20 cellular contexts compared by ENCODE assay signal in the genomic region with DNA sequence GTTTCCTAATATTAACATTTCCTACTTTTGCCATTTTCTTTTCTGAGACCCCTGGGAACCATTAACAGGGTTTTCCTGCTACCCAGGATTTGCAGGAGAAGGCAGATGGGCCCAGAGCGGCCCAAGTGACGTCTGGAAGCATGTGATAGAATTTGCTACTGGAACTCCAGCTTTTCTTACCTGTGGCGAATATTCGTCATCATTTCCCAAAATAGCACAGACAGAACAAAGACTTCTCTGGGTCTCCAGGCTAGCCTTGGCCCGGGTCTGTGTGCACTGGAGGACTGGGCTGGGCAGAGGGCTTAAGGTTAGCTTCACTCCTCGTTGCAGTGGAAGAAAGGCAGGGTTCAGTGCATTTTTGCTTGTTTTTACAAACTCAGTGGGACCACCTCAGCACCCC.
DNase-seq lines count a peak whose midpoint lies in the region; TF ChIP-seq lines count a peak whose summit lies in the region.
"Had no signal": no experiment of that assay in that cellular context is flagged by ENCODE, and none has a peak within 500 bp of the region (broad histone marks: within the 10 kb centered on the region; RNA-seq: fewer than 3 reads in every experiment).

No MANE protein-coding gene starts in this region.

- no peak for DNase-seq in mammary epithelial cell
- no peak for DNase-seq in breast epithelium (ENCODE audit: low spot score in 2 of 2)
- DNase-seq in activated naive CD8-positive, alpha-beta T cell treated with anti-CD3 and anti-CD28 coated beads for 36 hours = no peak
- DNase-seq in uterus = peak in 1 of 2 donors; percentile 43
- no peak for DNase-seq in HT-29 (ENCODE audit: low spot score)
- no peak for DNase-seq in effector CD8-positive, alpha-beta T cell (lab: John Stamatoyannopoulos, UW)
- DNase-seq in AG08395 (ENCODE audit: low spot score) = no peak
- DNase-seq: 8988T, C1 segment of cervical spinal cord, DMS 273 treated with DMSO at 0.1 percent for 48 hours, GDM1, GOT3, NCI-H1092, NCI-H146, NCI-H2081, NCI-H510A, PC-9 had no signal

- BruUV-seq in mammary epithelial cell (replicated peaks; lab: Mats Ljungman, UMichigan) = no TSS peak

- no peak overlapping the region for H3K4me2 ChIP-seq in mammary epithelial cell (ENCODE audit: insufficient read depth, low read depth, low read length)
- H3K4me2 ChIP-seq: KMS-11, PC-9 had no signal

- H3K36me3 ChIP-seq in mammary epithelial cell (ENCODE audit: insufficient read depth, low read length) = no peaks in the 10 kb centered on the region
- no peaks in the 10 kb centered on the region for H3K36me3 ChIP-seq in breast epithelium
- no peaks in the 10 kb centered on the region for H3K36me3 ChIP-seq in uterus

- intact Hi-C loops in mammary epithelial cell (cut with micrococcal nuclease) (loop anchor here (10.0 kb wide), 1 partner anchor 104 kb away; no protein-coding TSS in a partner anchor), breast epithelium (cut with DNase I; ENCODE audit: low total_unique reads) (no loop called here), uterus (cut with DNase I; ENCODE audit: low total_unique reads) (no loop called here)

- no peaks in the 10 kb centered on the region for H3K9me3 ChIP-seq in mammary epithelial cell (replicated peaks; ENCODE audit: insufficient read depth, low read length)
- no peaks in the 10 kb centered on the region for H3K9me3 ChIP-seq in breast epithelium
- H3K9me3 ChIP-seq in uterus = no peaks in the 10 kb centered on the region

- no peaks in the 10 kb centered on the region for H3K9me3 Mint-ChIP-seq in activated naive CD8-positive, alpha-beta T cell treated with anti-CD3 and anti-CD28 coated beads for 36 hours
- no peaks in the 10 kb centered on the region for H3K9me3 Mint-ChIP-seq in nephron

- no peaks in the 10 kb centered on the region for H3K27me3 ChIP-seq in mammary epithelial cell (ENCODE audit: insufficient read depth, low read length)
- H3K27me3 ChIP-seq in breast epithelium = no peaks in the 10 kb centered on the region
- H3K27me3 ChIP-seq in uterus = no peaks in the 10 kb centered on the region

- no peak overlapping the region for H3K4me3 ChIP-seq in mammary epithelial cell (replicated peaks in 1 of 3; ENCODE audit: insufficient read depth in 1 of 3, low read depth in 2 of 3, low read length in 3 of 3)
- H3K4me3 ChIP-seq in breast epithelium = no peak overlapping the region
- no peak overlapping the region for H3K4me3 ChIP-seq in uterus
- H3K4me3 ChIP-seq: GM12878, PC-9 had no signal

- H3K27me3 Mint-ChIP-seq in activated naive CD8-positive, alpha-beta T cell treated with anti-CD3 and anti-CD28 coated beads for 36 hours = no peaks in the 10 kb centered on the region
- H3K27me3 Mint-ChIP-seq in nephron (ENCODE audit: low read depth) = peaks cover 11% of the 10 kb centered on the region

- no peak for TF ChIP-seq POLR2A in breast epithelium (IDR thresholded peaks at IDR 0.05)
- no peak for TF ChIP-seq POLR2A in uterus (IDR thresholded peaks at IDR 0.05)

- peaks cover 33% of the 10 kb centered on the region for H3K4me1 Mint-ChIP-seq in activated naive CD8-positive, alpha-beta T cell treated with anti-CD3 and anti-CD28 coated beads for 36 hours
- H3K4me1 Mint-ChIP-seq in nephron = peaks cover 79% of the 10 kb centered on the region

- no peak overlapping the region for H3K4me3 Mint-ChIP-seq in activated naive CD8-positive, alpha-beta T cell treated with anti-CD3 and anti-CD28 coated beads for 36 hours
- peak overlapping the region in 2 of 3 experiments; percentile 12 to 43 for H3K4me3 Mint-ChIP-seq in nephron

- WGBS in mammary epithelial cell (ENCODE audit: low coverage, missing lambda C conversion rate) = 46% methylated on average over 5 of the region's 6 CpGs

- no peaks in the 10 kb centered on the region for H3K36me3 Mint-ChIP-seq in activated naive CD8-positive, alpha-beta T cell treated with anti-CD3 and anti-CD28 coated beads for 36 hours
- no peaks in the 10 kb centered on the region for H3K36me3 Mint-ChIP-seq in nephron (ENCODE audit: low read depth)

- dilution Hi-C loops in mammary epithelial cell (cut with HindIII; ENCODE audit: low sequenced_read_pairs) = no loop called here

- peak overlapping the region; percentile 54 for H2AFZ ChIP-seq in mammary epithelial cell (ENCODE audit: low read depth, low read length)
- H2AFZ ChIP-seq: PC-9 had no signal

- no peaks in the 10 kb centered on the region for H3K79me2 ChIP-seq in mammary epithelial cell (ENCODE audit: insufficient read depth, low read length)

- H3K27ac Mint-ChIP-seq in activated naive CD8-positive, alpha-beta T cell treated with anti-CD3 and anti-CD28 coated beads for 36 hours = peak overlapping the region; percentile 40
- H3K27ac Mint-ChIP-seq in nephron = peak overlapping the region; percentile 91 to 97 (median 93)

- CTCF ChIA-PET in mammary epithelial cell (lab: Charles Lee; ENCODE audit: low non-redundant PET) = no interaction called here

- H3K4me1 ChIP-seq in mammary epithelial cell (ENCODE audit: insufficient read depth, low read length) = peaks cover 12% of the 10 kb centered on the region
- no peaks in the 10 kb centered on the region for H3K4me1 ChIP-seq in breast epithelium
- peaks cover 18 to 34% of the 10 kb centered on the region in 2 donors for H3K4me1 ChIP-seq in uterus

- in situ Hi-C loops in mammary epithelial cell (cut with MboI; ENCODE audit: low sequenced_read_pairs in 2 of 2) = no loop called here

- no peak overlapping the region for H3K9ac ChIP-seq in mammary epithelial cell (ENCODE audit: insufficient read depth, low read length)
- H3K9ac ChIP-seq: KMS-11 had no signal

- TF ChIP-seq CTCF in mammary epithelial cell (conservative IDR thresholded peaks at IDR 0.05 in 1 of 2, IDR thresholded peaks at IDR 0.05 in 1 of 2; ENCODE audit: extremely low read depth in 1 of 2, insufficient read depth in 1 of 2, low read depth in 1 of 2, low read length in 2 of 2) (no peak), breast epithelium (IDR thresholded peaks at IDR 0.05) (no peak), nephron (IDR thresholded peaks at IDR 0.05; ENCODE audit: unreplicated experiment in 3 of 3) (no peak), uterus (IDR thresholded peaks at IDR 0.05) (no peak)

- H3K27ac ChIP-seq in mammary epithelial cell (ENCODE audit: insufficient read depth, low read depth, low read length) = no peak overlapping the region
- no peak overlapping the region for H3K27ac ChIP-seq in breast epithelium
- peak overlapping the region; percentile 84 to 89 for H3K27ac ChIP-seq in uterus
- H3K27ac ChIP-seq: KMS-11, PC-9 had no signal

- H4K20me1 ChIP-seq in mammary epithelial cell (ENCODE audit: insufficient read depth, low read length) = no peaks in the 10 kb centered on the region

Comparison
In these comparisons a context has a peak if more than half of its experiments do, and no peak if none do; other contexts are left out.
1. H3K27ac ChIP-seq: peak in uterus (2 of 2); none in mammary epithelial cell (single experiment) and breast epithelium (0 of 2).